Comparison of ENCODE assay signal across 10 cellular contexts in genomic region chr7:49724071-49724470, GRCh38. TPM values are rescaled to one million over a fixed set of nuclear protein-coding genes. Genes with fewer than 3 reads are reported as not detected.
"Had no signal": no experiment of that assay in that cellular context is flagged by ENCODE, and none has a peak within 500 bp of the region (broad histone marks: within the 10 kb centered on the region; RNA-seq: fewer than 3 reads in every experiment).

No MANE protein-coding gene starts in this region.

- H3K27ac ChIP-seq: GM23248 had no signal

- ATAC-seq: HCT116, HepG2 had no signal

- DNase-seq: GM23248, GOT3, H7, HFFc6, KBM-7 had no signal

- H3K4me1 ChIP-seq: HAP-1 had no signal

- H3K4me3 ChIP-seq: GM23248, HAP-1 had no signal

- H3K36me3 ChIP-seq: HAP-1 had no signal

- FAIRE-seq: HepG2 had no signal

- H3K9me3 ChIP-seq: HAP-1 had no signal

- H3K9ac ChIP-seq: GM23248 had no signal

RNA-seq across cellular contexts. Expression of gene VWC2, which starts 49.4 kb away (rescaled TPM):
- total RNA-seq: GM23248, HepG2, HFFc6, HT1080 had no signal
- polyA plus RNA-seq: GM23248, HepG2, IgD-negative memory B cell had no signal
